In the genomic region with DNA sequence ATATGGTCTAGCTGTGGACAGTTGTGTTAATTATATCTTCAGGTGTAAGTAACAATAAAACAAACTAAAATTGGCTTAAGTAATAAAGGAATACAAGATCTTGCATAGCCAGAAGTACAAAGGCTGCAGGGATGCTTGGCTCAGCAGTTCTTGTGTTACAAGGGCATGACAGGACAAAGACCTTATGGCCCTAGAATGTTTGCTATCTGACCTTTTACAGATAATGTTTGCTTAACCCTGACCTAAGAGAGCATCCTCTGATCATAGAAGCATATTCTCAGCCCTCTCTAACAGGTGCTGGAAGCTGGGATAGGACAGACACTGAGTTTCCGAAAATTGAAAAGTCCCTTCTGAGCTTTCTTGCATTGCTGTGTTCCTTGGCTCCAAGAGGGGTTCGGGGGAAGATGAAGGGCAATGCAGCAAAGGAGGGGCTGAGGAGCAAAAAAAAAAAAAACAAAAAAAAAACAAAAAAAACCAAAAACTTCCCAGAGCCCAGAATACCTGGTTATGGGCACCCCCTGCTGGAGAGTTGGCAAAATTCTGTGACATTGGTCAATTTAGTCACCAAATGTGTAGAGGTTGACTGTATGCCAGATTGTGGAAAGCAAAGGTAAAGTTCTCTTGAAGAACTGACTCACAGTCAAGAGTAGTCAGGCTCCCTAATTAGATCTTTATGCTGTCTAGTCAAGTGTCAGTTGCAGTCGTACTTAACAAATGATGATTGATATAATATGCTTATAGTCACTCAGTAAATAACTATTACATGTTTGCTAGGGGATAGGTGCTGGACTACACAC, we compare ENCODE assay signal across 8 cellular contexts. TPM values are rescaled to one million over a fixed set of nuclear protein-coding genes. Genes with fewer than 3 reads are reported as not detected.
DNase-seq lines count a peak whose midpoint lies in the region; ATAC-seq lines count a peak whose summit lies in the region.

No MANE protein-coding gene starts in this region.

- DNase-seq in ELR (ENCODE audit: low read depth) (peak; percentile 78), HT-29 (ENCODE audit: low spot score) (peak; percentile 75), RPMI8226 (peak; percentile 71), globus pallidus (ENCODE audit: low spot score) (peak; percentile 31), pulmonary artery endothelial cell (ENCODE audit: low read depth, low spot score) (peak; percentile 4)
- peak; percentile 49 for DNase-seq in activated gamma-delta T cell treated with anti-CD3 and anti-CD28 coated beads, Interleukin-2, amount 50 U/mL, for 16 hours (ENCODE audit: low read depth)

- ATAC-seq in GM21367 (IDR thresholded peaks at IDR 0.05; ENCODE audit: unreplicated experiment) (no peak), HG03342 (IDR thresholded peaks at IDR 0.05; ENCODE audit: unreplicated experiment) (no peak)

RNA-seq across cellular contexts. Expression of gene HIKESHI, which starts 10.4 kb away (rescaled TPM):
- total RNA-seq in HT-29 (2014; rRNA removed; shearing (Covaris generic)) = 29.0 and 31.4 TPM in 2 replicates
- total RNA-seq in pulmonary artery endothelial cell = 91.0 and 101 TPM in 2 replicates

RNA-seq across cellular contexts. Expression of gene EED, which starts 47.1 kb away (rescaled TPM):
- 13.8 and 17.4 TPM in 2 replicates for total RNA-seq in HT-29 (2014; rRNA removed; shearing (Covaris generic))
- total RNA-seq in pulmonary artery endothelial cell = 18.7 and 27.7 TPM in 2 replicates

Comparison
In these comparisons a context has a peak if more than half of its experiments do, and no peak if none do; other contexts are left out.
1. DNase-seq: peak in every context shown above with its lines; median percentile 78 in ELR; 75 in HT-29; 71 in RPMI8226; 49 in activated gamma-delta T cell treated with anti-CD3 and anti-CD28 coated beads, Interleukin-2, amount 50 U/mL, for 16 hours; 31 in globus pallidus; 4 in pulmonary artery endothelial cell.